In the genomic region with DNA sequence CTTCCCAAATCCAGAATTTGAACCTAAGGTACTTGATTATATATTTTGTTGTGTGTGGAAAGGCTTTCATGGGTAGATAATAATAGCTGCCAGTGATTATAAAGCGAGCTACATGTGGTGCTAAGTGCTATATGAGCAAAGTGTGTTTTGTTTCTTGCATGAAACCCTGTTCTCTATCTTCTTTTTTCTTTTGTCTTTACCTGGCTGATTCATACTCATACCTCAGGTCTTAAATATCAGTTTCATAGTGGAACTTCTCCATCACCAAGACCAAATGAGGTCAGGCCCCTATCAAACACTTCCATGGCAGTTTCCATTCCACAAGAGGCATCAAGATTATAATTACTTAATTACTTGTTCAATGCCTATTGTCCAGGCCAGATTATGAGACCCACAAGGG, we compare ENCODE assay signal across 18 cellular contexts.
"Had no signal": no experiment of that assay in that cellular context is flagged by ENCODE, and none has a peak within 500 bp of the region (broad histone marks: within the 10 kb centered on the region; RNA-seq: fewer than 3 reads in every experiment).

No MANE protein-coding gene starts in this region.

- DNase-seq: activated CD4-positive, alpha-beta T cell treated with anti-CD3 and anti-CD28 coated beads, Interleukin-2, amount 50 U/mL, for 1 hour; activated naive CD4-positive, alpha-beta T cell; aorta; brain microvascular endothelial cell; colonic mucosa; gastrocnemius medialis; head of caudate nucleus; left lung; mammary epithelial cell; nephron progenitor cell; nucleus accumbens; stimulated activated CD4-positive, alpha-beta T cell treated with anti-CD3 and anti-CD28 coated beads, Interleukin-4, amount 100 ng/mL, for 24 hours; T-helper 1 cell; T-helper 9 cell; thyroid gland had no signal

- H3K9me3 ChIP-seq: colonic mucosa, gastrocnemius medialis, left lung, thyroid gland had no signal

- H3K27ac ChIP-seq: brain microvascular endothelial cell, colonic mucosa, gastrocnemius medialis, left lung, thyroid gland had no signal

- H3K4me3 ChIP-seq: colonic mucosa, gastrocnemius medialis, left lung, thyroid gland had no signal

- H3K27me3 ChIP-seq: brain microvascular endothelial cell, colonic mucosa, thyroid gland had no signal

- H3K27me3 Mint-ChIP-seq: central memory CD8-positive, alpha-beta T cell had no signal

- H3K9me3 Mint-ChIP-seq: central memory CD8-positive, alpha-beta T cell; nephron progenitor cell; stimulated activated effector memory CD8-positive, alpha-beta T cell treated with anti-CD3 and anti-CD28 coated beads, Interleukin-12 subunit alpha, Interleukin-12 subunit beta, amount 100 ng/mL, for 72 hours had no signal

- H3K4me3 Mint-ChIP-seq: central memory CD8-positive, alpha-beta T cell; nephron progenitor cell; stimulated activated effector memory CD8-positive, alpha-beta T cell treated with anti-CD3 and anti-CD28 coated beads, Interleukin-12 subunit alpha, Interleukin-12 subunit beta, amount 100 ng/mL, for 72 hours had no signal

- H3K27ac Mint-ChIP-seq: nephron progenitor cell; stimulated activated effector memory CD8-positive, alpha-beta T cell treated with anti-CD3 and anti-CD28 coated beads, Interleukin-12 subunit alpha, Interleukin-12 subunit beta, amount 100 ng/mL, for 72 hours had no signal

- H3K4me1 ChIP-seq: colonic mucosa, gastrocnemius medialis, left lung, thyroid gland had no signal

- ATAC-seq: gastrocnemius medialis; left lung; sciatic nerve; stimulated activated effector memory CD8-positive, alpha-beta T cell treated with anti-CD3 and anti-CD28 coated beads, Interleukin-12 subunit alpha, Interleukin-12 subunit beta, amount 100 ng/mL, for 72 hours had no signal

- H3K36me3 ChIP-seq: brain microvascular endothelial cell, colonic mucosa, left lung had no signal
